1 cellular context compared by ENCODE assay signal in genomic region chr2:241950878-241951331, GRCh38.
TF ChIP-seq lines count a peak whose summit lies in the region.

No MANE protein-coding gene starts in this region.

TF ChIP-seq in GM12878, 131 proteins besides CTCF, POLR2A, EP300 and RAD21 (continued from another document):
- TF ChIP-seq TCF12 (IDR thresholded peaks at IDR 0.05; ENCODE audit: low read depth, low read length) (0 out of 2 replicates have a peak, but pooled peaks have one; percentile 58), RCOR1 (conservative IDR thresholded peaks at IDR 0.05; ENCODE audit: low read depth, low read length) (no peak), ZBTB33 (IDR thresholded peaks at IDR 0.05) (no peak), SMC3 (IDR thresholded peaks at IDR 0.05; ENCODE audit: borderline replicate concordance, low read length) (peak; percentile 85), RUNX3 (IDR thresholded peaks at IDR 0.05; ENCODE audit: low read length) (no peak), KLF5 (IDR thresholded peaks at IDR 0.05; ENCODE audit: partially characterized antibody) (no peak), BCL3 (IDR thresholded peaks at IDR 0.05; ENCODE audit: borderline replicate concordance, insufficient read depth, low read depth, low read length, poor library complexity, severe bottlenecking) (no peak), CBX3 (IDR thresholded peaks at IDR 0.05; ENCODE audit: borderline replicate concordance, low read depth) (no peak), PKNOX1 (IDR thresholded peaks at IDR 0.05) (no peak), RB1 (IDR thresholded peaks at IDR 0.05; ENCODE audit: borderline replicate concordance) (peak; percentile 69; the same call in 1 of the 2 replicates), NR2C1 (IDR thresholded peaks at IDR 0.05) (no peak), ESRRA (IDR thresholded peaks at IDR 0.05; ENCODE audit: low read length) (no peak; the same call in 1 of the 2 replicates), STAT3 (IDR thresholded peaks at IDR 0.05; ENCODE audit: low read depth, low read length) (no peak), IRF5 (IDR thresholded peaks at IDR 0.05; ENCODE audit: borderline replicate concordance) (no peak), SIN3A (IDR thresholded peaks at IDR 0.05; ENCODE audit: low read depth, low read length) (no peak), NR2F1 (conservative IDR thresholded peaks at IDR 0.05) (peak; percentile 79), DPF2 (IDR thresholded peaks at IDR 0.05) (no peak), POU2F2 (IDR thresholded peaks at IDR 0.05; ENCODE audit: borderline replicate concordance, low read depth, low read length) (peak; percentile 44; the same call in 1 of the 3 replicates), SRF (IDR thresholded peaks at IDR 0.05; ENCODE audit: low read depth in 2 of 2, low read length in 2 of 2) (no peak), IRF4 (IDR thresholded peaks at IDR 0.05; ENCODE audit: low read depth, low read length) (no peak), TARDBP (IDR thresholded peaks at IDR 0.05; ENCODE audit: borderline replicate concordance) (no peak), SUZ12 (IDR thresholded peaks at IDR 0.05; ENCODE audit: unreplicated experiment) (no peak), ZSCAN29 (IDR thresholded peaks at IDR 0.05) (no peak), POLR2AphosphoS5 (IDR thresholded peaks at IDR 0.05; ENCODE audit: low read length) (no peak)
